In the genomic region with DNA sequence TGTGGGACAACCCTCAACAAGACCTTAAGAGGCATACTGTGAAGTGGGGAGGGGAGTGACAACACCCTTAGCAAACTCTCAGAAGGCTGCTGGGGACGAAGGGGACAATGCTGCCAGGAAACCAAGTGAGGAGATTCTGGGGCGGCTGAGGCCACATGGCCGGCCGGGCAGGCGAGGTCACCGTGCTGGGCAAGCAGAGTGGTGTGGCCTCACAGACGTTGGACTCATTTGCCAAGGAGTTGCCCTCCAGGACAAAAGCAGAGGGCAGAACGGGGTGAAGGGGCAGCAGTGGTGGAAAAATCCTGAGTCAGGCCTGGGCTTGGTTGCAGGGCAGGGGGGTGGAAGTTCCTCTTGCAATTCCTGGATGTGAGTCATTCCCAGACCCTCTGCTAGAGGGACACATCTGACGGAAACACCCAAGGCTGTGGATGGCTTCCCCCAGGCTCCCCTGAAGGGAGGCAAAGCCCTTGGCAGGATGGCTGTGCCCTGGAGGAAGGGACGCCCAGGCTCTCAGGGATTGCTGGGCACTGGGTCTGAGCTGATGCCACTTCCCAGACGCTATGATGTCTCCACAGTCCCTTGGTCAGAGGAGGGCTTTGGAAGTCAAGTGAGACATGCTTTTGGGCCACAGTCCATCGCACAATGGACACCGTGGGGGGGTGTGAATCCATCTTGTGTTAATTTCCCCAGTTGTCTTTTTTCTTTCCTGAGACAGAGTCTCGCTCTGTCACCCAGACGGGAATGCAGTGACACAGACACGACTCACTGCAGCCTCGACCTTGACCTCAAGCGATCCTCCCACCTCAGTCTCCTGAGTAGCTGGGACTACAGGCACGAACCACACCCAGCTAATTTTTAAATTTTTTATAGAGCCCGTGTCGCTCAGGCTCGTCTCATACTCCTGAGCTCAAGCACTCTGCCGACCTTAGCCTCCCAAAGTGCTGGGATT, we compare ENCODE assay signal across 10 cellular contexts. TPM values are rescaled to one million over a fixed set of nuclear protein-coding genes. Genes with fewer than 3 reads are reported as not detected.
DNase-seq lines count a peak whose midpoint lies in the region; ATAC-seq lines count a peak whose summit lies in the region.
"Had no signal": no experiment of that assay in that cellular context is flagged by ENCODE, and none has a peak within 500 bp of the region (broad histone marks: within the 10 kb centered on the region; RNA-seq: fewer than 3 reads in every experiment).

No MANE protein-coding gene starts in this region.

- no peaks in the 10 kb centered on the region for H3K36me3 ChIP-seq in skeletal muscle satellite cell (ENCODE audit: insufficient read depth, low read length)

- no peaks in the 10 kb centered on the region for H3K9me3 ChIP-seq in skeletal muscle satellite cell (replicated peaks; ENCODE audit: low read length)

- H3K9ac ChIP-seq in skeletal muscle satellite cell (ENCODE audit: low read depth, low read length): peak overlapping the region; percentile 33

- peak overlapping the region; percentile 69 for H3K4me2 ChIP-seq in skeletal muscle satellite cell (ENCODE audit: low read length)

- H3K4me3 ChIP-seq in skeletal muscle satellite cell (ENCODE audit: low read length): peak overlapping the region; percentile 31

- H3K27me3 ChIP-seq in skeletal muscle satellite cell (ENCODE audit: control insufficient read depth, insufficient read depth, low read length): no peaks in the 10 kb centered on the region

- DNase-seq in HCEC 1CT: peak; percentile 48
- peak; percentile 66 for DNase-seq in astrocyte of the hippocampus (ENCODE audit: low read depth, low spot score)
- DNase-seq in hepatic stellate cell (ENCODE audit: low spot score): peak; percentile 51
- DNase-seq in stimulated activated naive CD4-positive, alpha-beta T cell treated with Interleukin-2 at 50 U/mL for 16 hours (lab: John Stamatoyannopoulos, UW): no peak
- no peak for DNase-seq in T-helper 2 cell
- no peak for DNase-seq in SIG-M5 treated with dmso at 0.1 percent for 504 hours (lab: John Stamatoyannopoulos, UW; ENCODE audit: unreplicated experiment)
- DNase-seq: NCI-H1417 had no signal

- H3K4me1 ChIP-seq in skeletal muscle satellite cell (ENCODE audit: control insufficient read depth, insufficient read depth, low read length): peaks cover 18% of the 10 kb centered on the region

- ATAC-seq in HG03439 (IDR thresholded peaks at IDR 0.05; ENCODE audit: unreplicated experiment): no peak

RNA-seq across cellular contexts. Expression of gene SHANK3, which starts 16.2 kb away (rescaled TPM):
- total RNA-seq in skeletal muscle satellite cell (2012; rRNA removed): 1.0 and 1.5 TPM in 2 replicates
- total RNA-seq: T-helper 1 cell treated with Interleukin-12 subunit alpha and Interleukin-12 subunit beta and Interleukin-4 antibody, amounts not matched to agents 30 ng/mL and 1 ng/mL, for 36 hours had no signal

RNA-seq across cellular contexts. Expression of gene ARSA, which starts 28.4 kb away (rescaled TPM):
- 17.5 and 22.5 TPM in 2 replicates for total RNA-seq in skeletal muscle satellite cell (2012; rRNA removed)

RNA-seq across cellular contexts. Expression of gene MAPK8IP2, which starts 55.8 kb away (rescaled TPM):
- 0.25 TPM in 1 of 2 replicates, not detected in the other for total RNA-seq in skeletal muscle satellite cell (2012; rRNA removed)

Comparison
In these comparisons a context has a peak if more than half of its experiments do, and no peak if none do; other contexts are left out.
1. DNase-seq: peak in HCEC 1CT (single experiment), astrocyte of the hippocampus (single experiment) and hepatic stellate cell (single experiment); none in stimulated activated naive CD4-positive, alpha-beta T cell treated with Interleukin-2 at 50 U/mL for 16 hours (single experiment), T-helper 2 cell (0 of 5) and SIG-M5 treated with dmso at 0.1 percent for 504 hours (single experiment).